Comparison of ENCODE assay signal across 15 cellular contexts in genomic region chr2:85681354-85681728, GRCh38. TPM values are rescaled to one million over a fixed set of nuclear protein-coding genes. Genes with fewer than 3 reads are reported as not detected.
DNase-seq lines count a peak whose midpoint lies in the region; ATAC-seq and TF ChIP-seq lines count a peak whose summit lies in the region.
"Had no signal": no experiment of that assay in that cellular context is flagged by ENCODE, and none has a peak within 500 bp of the region (broad histone marks: within the 10 kb centered on the region; RNA-seq: fewer than 3 reads in every experiment).

No MANE protein-coding gene starts in this region.

- WGBS in endodermal cell (ENCODE audit: insufficient coverage in 1 of 2, insufficient read length in 1 of 2), 2 experiments = 76 to 89% methylated on average over 4 of the region's 4 CpGs
- WGBS in sigmoid colon, 2 donors = 79 to 85% methylated on average over 4 of the region's 4 CpGs

- H3K9ac ChIP-seq in endodermal cell (ENCODE audit: extremely low read depth, low read length, poor library complexity, severe bottlenecking) = no peak overlapping the region
- H3K9ac ChIP-seq: neural progenitor cell had no signal

- no peaks in the 10 kb centered on the region for H3K36me3 Mint-ChIP-seq in activated CD4-positive, alpha-beta T cell treated with anti-CD3 and anti-CD28 coated beads, Interleukin-2, amount 10 ng/mL, durations not matched to agents 24 days and 14 days (ENCODE audit: low read depth)
- H3K36me3 Mint-ChIP-seq in endodermal cell (ENCODE audit: low read depth) = no peaks in the 10 kb centered on the region
- H3K36me3 Mint-ChIP-seq: neural progenitor cell had no signal

- DNase-seq in activated CD4-positive, alpha-beta T cell treated with anti-CD3 and anti-CD28 coated beads, Interleukin-2, amount 10 ng/mL, durations not matched to agents 24 days and 14 days = no peak
- no peak for DNase-seq in activated CD4-positive, alpha-beta T cell treated with anti-CD3 and anti-CD28 coated beads, Interleukin-2, amount 50 U/mL, for 4 hours
- peak; percentile 74 for DNase-seq in M059J (ENCODE audit: low read depth)
- DNase-seq in endodermal cell = peak; percentile 39
- DNase-seq in sigmoid colon = peak; percentile 47
- DNase-seq in NCI-H82 treated with DMSO at 0.1 percent for 48 hours (lab: John Stamatoyannopoulos, UW; ENCODE audit: unreplicated experiment) = no peak
- no peak for DNase-seq in hypothalamus (lab: John Stamatoyannopoulos, UW)
- DNase-seq: ACHN; effector CD8-positive, alpha-beta T cell; NCI-H146 had no signal

- no peak for TF ChIP-seq POLR2A in sigmoid colon (IDR thresholded peaks at IDR 0.05)

- H3K9me3 ChIP-seq in endodermal cell (ENCODE audit: control insufficient read depth, low read length) (no peaks in the 10 kb centered on the region), sigmoid colon (no peaks in the 10 kb centered on the region)
- H3K9me3 ChIP-seq: suprapubic skin had no signal

- peaks cover 1% of the 10 kb centered on the region for H3K27me3 Mint-ChIP-seq in activated CD4-positive, alpha-beta T cell treated with anti-CD3 and anti-CD28 coated beads, Interleukin-2, amount 10 ng/mL, durations not matched to agents 24 days and 14 days
- peaks cover 15% of the 10 kb centered on the region for H3K27me3 Mint-ChIP-seq in endodermal cell (ENCODE audit: insufficient read depth)

- H3K27ac ChIP-seq in endodermal cell (ENCODE audit: low read depth, low read length) (no peak overlapping the region), sigmoid colon (peak overlapping the region in 1 of 4 donors; percentile 45)
- H3K27ac ChIP-seq: neural progenitor cell, RWPE1 had no signal

- peaks cover 15% of the 10 kb centered on the region for H3K27me3 ChIP-seq in endodermal cell (ENCODE audit: control insufficient read depth, insufficient read depth, low read length, poor library complexity, severe bottlenecking)
- H3K27me3 ChIP-seq in sigmoid colon = no peaks in the 10 kb centered on the region
- H3K27me3 ChIP-seq: suprapubic skin had no signal

- H3K4me3 ChIP-seq in endodermal cell (ENCODE audit: low read length) (no peak overlapping the region), sigmoid colon (no peak overlapping the region)
- H3K4me3 ChIP-seq: neural progenitor cell, smooth muscle cell, suprapubic skin had no signal

- peaks cover 24% of the 10 kb centered on the region for H3K4me1 Mint-ChIP-seq in activated CD4-positive, alpha-beta T cell treated with anti-CD3 and anti-CD28 coated beads, Interleukin-2, amount 10 ng/mL, durations not matched to agents 24 days and 14 days
- no peaks in the 10 kb centered on the region for H3K4me1 Mint-ChIP-seq in endodermal cell
- H3K4me1 Mint-ChIP-seq: neural progenitor cell had no signal

- no peak for TF ChIP-seq CTCF in endodermal cell (conservative IDR thresholded peaks at IDR 0.05)
- TF ChIP-seq CTCF in sigmoid colon (IDR thresholded peaks at IDR 0.05) = no peak

- H3K36me3 ChIP-seq in endodermal cell (ENCODE audit: control insufficient read depth, insufficient read depth, low read length) (no peaks in the 10 kb centered on the region), sigmoid colon (no peaks in the 10 kb centered on the region)
- H3K36me3 ChIP-seq: neural progenitor cell, suprapubic skin had no signal

- TF ChIP-seq EP300 in sigmoid colon (IDR thresholded peaks at IDR 0.05) = no peak

- peak overlapping the region; percentile 77 for H3K4me3 Mint-ChIP-seq in activated CD4-positive, alpha-beta T cell treated with anti-CD3 and anti-CD28 coated beads, Interleukin-2, amount 10 ng/mL, durations not matched to agents 24 days and 14 days
- H3K4me3 Mint-ChIP-seq in endodermal cell = no peak overlapping the region
- H3K4me3 Mint-ChIP-seq: neural progenitor cell had no signal

- H3K4me1 ChIP-seq in endodermal cell (ENCODE audit: control insufficient read depth, insufficient read depth, low read length) (no peaks in the 10 kb centered on the region), sigmoid colon (peaks cover 0 to 12% (median 8%) of the 10 kb centered on the region in 4 donors)
- H3K4me1 ChIP-seq: neural progenitor cell had no signal

- intact Hi-C loops in activated CD4-positive, alpha-beta T cell treated with anti-CD3 and anti-CD28 coated beads, Interleukin-2, amount 10 ng/mL, durations not matched to agents 24 days and 14 days (cut with micrococcal nuclease) = loop anchor here (2.0 kb wide), 1 partner anchor 73 kb away; no protein-coding TSS in a partner anchor
- intact Hi-C loops in sigmoid colon (cut with DNase I) = no loop called here

- peak overlapping the region; percentile 91 for H3K27ac Mint-ChIP-seq in activated CD4-positive, alpha-beta T cell treated with anti-CD3 and anti-CD28 coated beads, Interleukin-2, amount 10 ng/mL, durations not matched to agents 24 days and 14 days
- no peak overlapping the region for H3K27ac Mint-ChIP-seq in endodermal cell
- H3K27ac Mint-ChIP-seq: neural progenitor cell had no signal

- no peaks in the 10 kb centered on the region for H3K9me3 Mint-ChIP-seq in activated CD4-positive, alpha-beta T cell treated with anti-CD3 and anti-CD28 coated beads, Interleukin-2, amount 10 ng/mL, durations not matched to agents 24 days and 14 days
- no peaks in the 10 kb centered on the region for H3K9me3 Mint-ChIP-seq in endodermal cell
- H3K9me3 Mint-ChIP-seq: neural progenitor cell had no signal

- no peak for ATAC-seq in HG03039 (IDR thresholded peaks at IDR 0.05; ENCODE audit: unreplicated experiment)

RNA-seq across cellular contexts. Expression of gene GNLY, which starts 12.8 kb away (rescaled TPM):
- 54.1 and 58.5 TPM in 2 replicates for total RNA-seq in activated CD4-positive, alpha-beta T cell treated with anti-CD3 and anti-CD28 coated beads, Interleukin-2, amount 10 ng/mL, durations not matched to agents 24 days and 14 days
- not detected in 2 replicates for total RNA-seq in M059J (2014; rRNA removed; shearing (Covaris generic))
- not detected for total RNA-seq in endodermal cell
- polyA plus RNA-seq in endodermal cell (2013, experiment 1 of 2) = 0.39 TPM
- 0.66 TPM for polyA plus RNA-seq in endodermal cell (2013, experiment 2 of 2)
- total RNA-seq in sigmoid colon = 1 to 10 TPM in 1 of 4 donors, not detected in 3; 1.6 TPM
- polyA plus RNA-seq in sigmoid colon = 10 to 100 TPM in 1 of 3 donors, 1 to 10 TPM in 2; 2.4 to 13.9 (median 4.2) TPM
- total RNA-seq: smooth muscle cell had no signal
- polyA plus RNA-seq: smooth muscle cell had no signal

RNA-seq across cellular contexts. Expression of gene SFTPB, which starts 13.3 kb away (rescaled TPM):
- total RNA-seq in activated CD4-positive, alpha-beta T cell treated with anti-CD3 and anti-CD28 coated beads, Interleukin-2, amount 10 ng/mL, durations not matched to agents 24 days and 14 days = not detected in 2 replicates
- not detected in 2 replicates for total RNA-seq in M059J (2014; rRNA removed; shearing (Covaris generic))
- not detected for total RNA-seq in endodermal cell
- not detected for polyA plus RNA-seq in endodermal cell (2013, experiment 1 of 2)
- not detected for polyA plus RNA-seq in endodermal cell (2013, experiment 2 of 2)
- not detected for total RNA-seq in sigmoid colon
- polyA plus RNA-seq in sigmoid colon = 10 to 100 TPM in 1 of 3 donors, under 1 TPM in 1, not detected in 1; 0.57 to 23.4 TPM
- total RNA-seq: smooth muscle cell, suprapubic skin had no signal
- polyA plus RNA-seq: smooth muscle cell had no signal

Comparison
In these comparisons a context has a peak if more than half of its experiments do, and no peak if none do; other contexts are left out.
1. DNase-seq: peak in M059J (single experiment), endodermal cell (single experiment) and sigmoid colon (single experiment); none in activated CD4-positive, alpha-beta T cell treated with anti-CD3 and anti-CD28 coated beads, Interleukin-2, amount 10 ng/mL, durations not matched to agents 24 days and 14 days (single experiment), activated CD4-positive, alpha-beta T cell treated with anti-CD3 and anti-CD28 coated beads, Interleukin-2, amount 50 U/mL, for 4 hours (0 of 2), NCI-H82 treated with DMSO at 0.1 percent for 48 hours (single experiment) and hypothalamus (0 of 51).
2. RNA of gene GNLY, which starts 12.8 kb away (total RNA-seq): 54.1 to 58.5 TPM in activated CD4-positive, alpha-beta T cell treated with anti-CD3 and anti-CD28 coated beads, Interleukin-2, amount 10 ng/mL, durations not matched to agents 24 days and 14 days; not detected in endodermal cell, not detected in M059J and 1.6 TPM in sigmoid colon; every median in the first group is over 10 times any median in the second.